Comparison of ENCODE assay signal across 1 cellular context in genomic region chr20:17852323-17852722, GRCh38.
TF ChIP-seq lines count a peak whose summit lies in the region.

No MANE protein-coding gene starts in this region.

TF ChIP-seq in GM23338, 12 proteins besides CTCF, POLR2A, EP300 and RAD21 (continued from another document):
- TF ChIP-seq, protein P1, sequence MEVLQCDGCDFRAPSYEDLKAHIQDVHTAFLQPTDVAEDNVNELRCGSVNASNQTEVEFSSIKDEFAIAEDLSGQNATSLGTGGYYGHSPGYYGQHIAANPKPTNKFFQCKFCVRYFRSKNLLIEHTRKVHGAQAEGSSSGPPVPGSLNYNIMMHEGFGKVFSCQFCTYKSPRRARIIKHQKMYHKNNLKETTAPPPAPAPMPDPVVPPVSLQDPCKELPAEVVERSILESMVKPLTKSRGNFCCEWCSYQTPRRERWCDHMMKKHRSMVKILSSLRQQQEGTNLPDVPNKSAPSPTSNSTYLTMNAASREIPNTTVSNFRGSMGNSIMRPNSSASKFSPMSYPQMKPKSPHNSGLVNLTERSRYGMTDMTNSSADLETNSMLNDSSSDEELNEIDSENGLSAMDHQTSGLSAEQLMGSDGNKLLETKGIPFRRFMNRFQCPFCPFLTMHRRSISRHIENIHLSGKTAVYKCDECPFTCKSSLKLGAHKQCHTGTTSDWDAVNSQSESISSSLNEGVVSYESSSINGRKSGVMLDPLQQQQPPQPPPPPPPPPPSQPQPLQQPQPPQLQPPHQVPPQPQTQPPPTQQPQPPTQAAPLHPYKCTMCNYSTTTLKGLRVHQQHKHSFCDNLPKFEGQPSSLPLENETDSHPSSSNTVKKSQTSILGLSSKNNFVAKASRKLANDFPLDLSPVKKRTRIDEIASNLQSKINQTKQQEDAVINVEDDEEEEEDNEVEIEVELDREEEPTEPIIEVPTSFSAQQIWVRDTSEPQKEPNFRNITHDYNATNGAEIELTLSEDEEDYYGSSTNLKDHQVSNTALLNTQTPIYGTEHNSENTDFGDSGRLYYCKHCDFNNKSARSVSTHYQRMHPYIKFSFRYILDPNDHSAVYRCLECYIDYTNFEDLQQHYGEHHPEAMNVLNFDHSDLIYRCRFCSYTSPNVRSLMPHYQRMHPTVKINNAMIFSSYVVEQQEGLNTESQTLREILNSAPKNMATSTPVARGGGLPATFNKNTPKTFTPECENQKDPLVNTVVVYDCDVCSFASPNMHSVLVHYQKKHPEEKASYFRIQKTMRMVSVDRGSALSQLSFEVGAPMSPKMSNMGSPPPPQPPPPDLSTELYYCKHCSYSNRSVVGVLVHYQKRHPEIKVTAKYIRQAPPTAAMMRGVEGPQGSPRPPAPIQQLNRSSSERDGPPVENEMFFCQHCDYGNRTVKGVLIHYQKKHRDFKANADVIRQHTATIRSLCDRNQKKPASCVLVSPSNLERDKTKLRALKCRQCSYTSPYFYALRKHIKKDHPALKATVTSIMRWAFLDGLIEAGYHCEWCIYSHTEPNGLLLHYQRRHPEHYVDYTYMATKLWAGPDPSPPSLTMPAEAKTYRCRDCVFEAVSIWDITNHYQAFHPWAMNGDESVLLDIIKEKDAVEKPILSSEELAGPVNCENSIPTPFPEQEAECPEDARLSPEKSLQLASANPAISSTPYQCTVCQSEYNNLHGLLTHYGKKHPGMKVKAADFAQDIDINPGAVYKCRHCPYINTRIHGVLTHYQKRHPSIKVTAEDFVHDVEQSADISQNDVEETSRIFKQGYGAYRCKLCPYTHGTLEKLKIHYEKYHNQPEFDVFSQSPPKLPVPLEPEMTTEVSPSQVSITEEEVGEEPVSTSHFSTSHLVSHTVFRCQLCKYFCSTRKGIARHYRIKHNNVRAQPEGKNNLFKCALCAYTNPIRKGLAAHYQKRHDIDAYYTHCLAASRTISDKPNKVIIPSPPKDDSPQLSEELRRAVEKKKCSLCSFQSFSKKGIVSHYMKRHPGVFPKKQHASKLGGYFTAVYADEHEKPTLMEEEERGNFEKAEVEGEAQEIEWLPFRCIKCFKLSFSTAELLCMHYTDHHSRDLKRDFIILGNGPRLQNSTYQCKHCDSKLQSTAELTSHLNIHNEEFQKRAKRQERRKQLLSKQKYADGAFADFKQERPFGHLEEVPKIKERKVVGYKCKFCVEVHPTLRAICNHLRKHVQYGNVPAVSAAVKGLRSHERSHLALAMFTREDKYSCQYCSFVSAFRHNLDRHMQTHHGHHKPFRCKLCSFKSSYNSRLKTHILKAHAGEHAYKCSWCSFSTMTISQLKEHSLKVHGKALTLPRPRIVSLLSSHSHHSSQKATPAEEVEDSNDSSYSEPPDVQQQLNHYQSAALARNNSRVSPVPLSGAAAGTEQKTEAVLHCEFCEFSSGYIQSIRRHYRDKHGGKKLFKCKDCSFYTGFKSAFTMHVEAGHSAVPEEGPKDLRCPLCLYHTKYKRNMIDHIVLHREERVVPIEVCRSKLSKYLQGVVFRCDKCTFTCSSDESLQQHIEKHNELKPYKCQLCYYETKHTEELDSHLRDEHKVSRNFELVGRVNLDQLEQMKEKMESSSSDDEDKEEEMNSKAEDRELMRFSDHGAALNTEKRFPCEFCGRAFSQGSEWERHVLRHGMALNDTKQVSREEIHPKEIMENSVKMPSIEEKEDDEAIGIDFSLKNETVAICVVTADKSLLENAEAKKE (CRISPR knock-in tag; IDR thresholded peaks at IDR 0.05) = no peak
- TF ChIP-seq EZH2phosphoT487 (IDR thresholded peaks at IDR 0.05; ENCODE audit: unreplicated experiment) (no peak), POLR2AphosphoS5 (IDR thresholded peaks at IDR 0.05; ENCODE audit: low read depth) (no peak), EZH2 (IDR thresholded peaks at IDR 0.05; ENCODE audit: low read depth, unreplicated experiment) (no peak), ZNF331 (CRISPR knock-in tag; IDR thresholded peaks at IDR 0.05; ENCODE audit: low read depth) (no peak), NANOG (IDR thresholded peaks at IDR 0.05; ENCODE audit: borderline replicate concordance) (no peak), CREB1 (CRISPR knock-in tag; IDR thresholded peaks at IDR 0.05; ENCODE audit: low read depth) (no peak)
- TF ChIP-seq, protein P2, sequence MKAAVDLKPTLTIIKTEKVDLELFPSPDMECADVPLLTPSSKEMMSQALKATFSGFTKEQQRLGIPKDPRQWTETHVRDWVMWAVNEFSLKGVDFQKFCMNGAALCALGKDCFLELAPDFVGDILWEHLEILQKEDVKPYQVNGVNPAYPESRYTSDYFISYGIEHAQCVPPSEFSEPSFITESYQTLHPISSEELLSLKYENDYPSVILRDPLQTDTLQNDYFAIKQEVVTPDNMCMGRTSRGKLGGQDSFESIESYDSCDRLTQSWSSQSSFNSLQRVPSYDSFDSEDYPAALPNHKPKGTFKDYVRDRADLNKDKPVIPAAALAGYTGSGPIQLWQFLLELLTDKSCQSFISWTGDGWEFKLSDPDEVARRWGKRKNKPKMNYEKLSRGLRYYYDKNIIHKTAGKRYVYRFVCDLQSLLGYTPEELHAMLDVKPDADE (IDR thresholded peaks at IDR 0.05) = no peak
- TF ChIP-seq, protein P3, sequence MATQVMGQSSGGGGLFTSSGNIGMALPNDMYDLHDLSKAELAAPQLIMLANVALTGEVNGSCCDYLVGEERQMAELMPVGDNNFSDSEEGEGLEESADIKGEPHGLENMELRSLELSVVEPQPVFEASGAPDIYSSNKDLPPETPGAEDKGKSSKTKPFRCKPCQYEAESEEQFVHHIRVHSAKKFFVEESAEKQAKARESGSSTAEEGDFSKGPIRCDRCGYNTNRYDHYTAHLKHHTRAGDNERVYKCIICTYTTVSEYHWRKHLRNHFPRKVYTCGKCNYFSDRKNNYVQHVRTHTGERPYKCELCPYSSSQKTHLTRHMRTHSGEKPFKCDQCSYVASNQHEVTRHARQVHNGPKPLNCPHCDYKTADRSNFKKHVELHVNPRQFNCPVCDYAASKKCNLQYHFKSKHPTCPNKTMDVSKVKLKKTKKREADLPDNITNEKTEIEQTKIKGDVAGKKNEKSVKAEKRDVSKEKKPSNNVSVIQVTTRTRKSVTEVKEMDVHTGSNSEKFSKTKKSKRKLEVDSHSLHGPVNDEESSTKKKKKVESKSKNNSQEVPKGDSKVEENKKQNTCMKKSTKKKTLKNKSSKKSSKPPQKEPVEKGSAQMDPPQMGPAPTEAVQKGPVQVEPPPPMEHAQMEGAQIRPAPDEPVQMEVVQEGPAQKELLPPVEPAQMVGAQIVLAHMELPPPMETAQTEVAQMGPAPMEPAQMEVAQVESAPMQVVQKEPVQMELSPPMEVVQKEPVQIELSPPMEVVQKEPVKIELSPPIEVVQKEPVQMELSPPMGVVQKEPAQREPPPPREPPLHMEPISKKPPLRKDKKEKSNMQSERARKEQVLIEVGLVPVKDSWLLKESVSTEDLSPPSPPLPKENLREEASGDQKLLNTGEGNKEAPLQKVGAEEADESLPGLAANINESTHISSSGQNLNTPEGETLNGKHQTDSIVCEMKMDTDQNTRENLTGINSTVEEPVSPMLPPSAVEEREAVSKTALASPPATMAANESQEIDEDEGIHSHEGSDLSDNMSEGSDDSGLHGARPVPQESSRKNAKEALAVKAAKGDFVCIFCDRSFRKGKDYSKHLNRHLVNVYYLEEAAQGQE (IDR thresholded peaks at IDR 0.05; ENCODE audit: unreplicated experiment) = no peak
